In genomic region chr2:155169317-155169716, GRCh38 we compare ENCODE assay signal across 22 cellular contexts.
DNase-seq lines count a peak whose midpoint lies in the region; ATAC-seq and TF ChIP-seq lines count a peak whose summit lies in the region.
"Had no signal": no experiment of that assay in that cellular context is flagged by ENCODE, and none has a peak within 500 bp of the region (broad histone marks: within the 10 kb centered on the region; RNA-seq: fewer than 3 reads in every experiment).

No MANE protein-coding gene starts in this region.

- no peak for DNase-seq in SK-N-SH
- DNase-seq in SK-MEL-5 (ENCODE audit: low read depth, low spot score) = peak; percentile 52
- peak; percentile 13 for DNase-seq in iPS-NIHi7 (ENCODE audit: extremely low spot score)
- no peak for DNase-seq in smooth muscle cell (lab: John Stamatoyannopoulos, UW; ENCODE audit: unreplicated experiment)
- DNase-seq in HCEC 1CT = no peak
- DNase-seq: Calu3; GDM1; KBM-7; MV-4-11; NCI-H1105; NCI-H1436 treated with DMSO at 0.1 percent for 48 hours; NCI-H187 treated with DMSO at 0.1 percent for 48 hours; NCI-H524; NCI-H748 treated with DMSO at 0.1 percent for 48 hours; NK-92 treated with Interleukin-12 subunit alpha and Interleukin-12 subunit beta, amount 100 ng/mL, for 24 hours; PC-3; T-helper 1 cell had no signal

- H3K9me3 ChIP-seq in SK-N-SH (no peaks in the 10 kb centered on the region), smooth muscle cell (replicated peaks; ENCODE audit: low read depth) (no peaks in the 10 kb centered on the region)
- H3K9me3 ChIP-seq: A549 had no signal

- no peaks in the 10 kb centered on the region for H3K9me2 ChIP-seq in SK-N-SH

- H3K36me3 ChIP-seq in SK-N-SH (replicated peaks in 1 of 2; ENCODE audit: control insufficient read depth in 1 of 2, insufficient read depth in 2 of 2, low read length in 1 of 2) = no peaks in the 10 kb centered on the region
- no peaks in the 10 kb centered on the region for H3K36me3 ChIP-seq in smooth muscle cell (ENCODE audit: low read depth)

- TF ChIP-seq CTCF in SK-N-SH (IDR thresholded peaks at IDR 0.05) (no peak), smooth muscle cell (IDR thresholded peaks at IDR 0.05; ENCODE audit: borderline replicate concordance, insufficient read depth, poor library complexity, severe bottlenecking) (no peak)

- H3K4me2 ChIP-seq in SK-N-SH = no peak overlapping the region
- H3K4me2 ChIP-seq in smooth muscle cell = peak overlapping the region; percentile 48
- H3K4me2 ChIP-seq: A549 had no signal

- H3K4me1 ChIP-seq in SK-N-SH (ENCODE audit: control insufficient read depth in 1 of 2, insufficient read depth in 2 of 2, low read depth in 1 of 2, low read length in 1 of 2) = no peaks in the 10 kb centered on the region
- H3K4me1 ChIP-seq in smooth muscle cell (ENCODE audit: low read depth) = no peaks in the 10 kb centered on the region
- H3K4me1 ChIP-seq: A549 had no signal

- H3K27ac ChIP-seq in SK-N-SH (ENCODE audit: low read depth in 2 of 2, low read length in 1 of 2) (no peak overlapping the region), smooth muscle cell (ENCODE audit: low read depth) (peak overlapping the region; percentile 50)
- H3K27ac ChIP-seq: A549 had no signal

- H2AFZ ChIP-seq in SK-N-SH (ENCODE audit: low read depth) (no peak overlapping the region), smooth muscle cell (ENCODE audit: low read depth) (no peak overlapping the region)

- H3K27me3 ChIP-seq in SK-N-SH (ENCODE audit: insufficient read depth) (no peaks in the 10 kb centered on the region), smooth muscle cell (ENCODE audit: low read depth) (no peaks in the 10 kb centered on the region)

- TF ChIP-seq EP300 in SK-N-SH (IDR thresholded peaks at IDR 0.05; ENCODE audit: borderline replicate concordance in 1 of 2, low read depth in 1 of 2, low read length in 1 of 2) = no peak

- POLR2A ChIA-PET in SK-N-SH (lab: Yijun Ruan, JAX) = no interaction called here

- H3K4me3 ChIP-seq in SK-N-SH (ENCODE audit: low read depth in 2 of 2, low read length in 1 of 2) (no peak overlapping the region), smooth muscle cell (no peak overlapping the region)
- H3K4me3 ChIP-seq: A549, GM12878 had no signal

- H3K9ac ChIP-seq in SK-N-SH = no peak overlapping the region
- H3K9ac ChIP-seq in smooth muscle cell (ENCODE audit: low read depth) = no peak overlapping the region

- TF ChIP-seq RAD21 in SK-N-SH (IDR thresholded peaks at IDR 0.05; ENCODE audit: low read length) = no peak

- 26% methylated on average over 5 of the region's 5 CpGs for WGBS in SK-N-SH (ENCODE audit: low lambda C conversion rate)
- 45% methylated on average over 5 of the region's 5 CpGs for WGBS in smooth muscle cell (ENCODE audit: low lambda C conversion rate)

- CTCF ChIA-PET in SK-N-SH (lab: Yijun Ruan, JAX) = no interaction called here

- no peaks in the 10 kb centered on the region for H3F3A ChIP-seq in SK-N-SH (replicated peaks; ENCODE audit: insufficient read depth)
- H3F3A ChIP-seq in smooth muscle cell (ENCODE audit: low read depth) = no peaks in the 10 kb centered on the region

- in situ Hi-C loops in SK-MEL-5 (cut with HindIII; ENCODE audit: low pct_unique_long_range_greater_than_20kb, low sequenced_read_pairs) = no loop called here

- H4K20me1 ChIP-seq in SK-N-SH (ENCODE audit: insufficient read depth) (no peaks in the 10 kb centered on the region), smooth muscle cell (ENCODE audit: low read depth) (no peaks in the 10 kb centered on the region)

- no peak for ATAC-seq in SK-N-SH treated with all-trans-retinoic acid at 6 μM for 48 hours
- ATAC-seq in HG02870 (IDR thresholded peaks at IDR 0.05; ENCODE audit: unreplicated experiment) = no peak
- ATAC-seq in GM21367 (IDR thresholded peaks at IDR 0.05; ENCODE audit: unreplicated experiment) = no peak
- ATAC-seq: A549, GM12878, PC-3 had no signal

- H3K79me2 ChIP-seq in SK-N-SH (ENCODE audit: insufficient read depth) = no peaks in the 10 kb centered on the region
- no peaks in the 10 kb centered on the region for H3K79me2 ChIP-seq in smooth muscle cell (ENCODE audit: low read depth)

TF ChIP-seq in SK-N-SH, 30 proteins besides CTCF, POLR2A, EP300 and RAD21:
- TF ChIP-seq RFX5 (IDR thresholded peaks at IDR 0.05; ENCODE audit: low read length) = peak; percentile 88
- TF ChIP-seq ELF1 (IDR thresholded peaks at IDR 0.05) = no peak

TF ChIP-seq in SK-N-SH treated with all-trans-retinoic acid at 6 μM for 48 hours, 23 proteins besides CTCF, POLR2A, EP300 and RAD21:
- no peak for TF ChIP-seq ZNF70 (CRISPR knock-in tag; IDR thresholded peaks at IDR 0.05)
- TF ChIP-seq TCF4 (CRISPR knock-in tag; IDR thresholded peaks at IDR 0.05; ENCODE audit: borderline replicate concordance) = no peak
- TF ChIP-seq ESRRG (CRISPR knock-in tag; IDR thresholded peaks at IDR 0.05) = no peak
- no peak for TF ChIP-seq RARB (CRISPR knock-in tag; IDR thresholded peaks at IDR 0.05)
- TF ChIP-seq SNAI2 (CRISPR knock-in tag; IDR thresholded peaks at IDR 0.05) = no peak
- no peak for TF ChIP-seq PPARA (CRISPR knock-in tag; IDR thresholded peaks at IDR 0.05; ENCODE audit: borderline replicate concordance)
- TF ChIP-seq CSDC2 (CRISPR knock-in tag; IDR thresholded peaks at IDR 0.05) = no peak
- TF ChIP-seq PATZ1 (CRISPR knock-in tag; IDR thresholded peaks at IDR 0.05; ENCODE audit: borderline replicate concordance) = no peak
- TF ChIP-seq ARNTL (CRISPR knock-in tag; IDR thresholded peaks at IDR 0.05; ENCODE audit: borderline replicate concordance, low read depth) = no peak
- TF ChIP-seq GLIS3 (CRISPR knock-in tag; IDR thresholded peaks at IDR 0.05) = no peak
- TF ChIP-seq POU6F1 (CRISPR knock-in tag; IDR thresholded peaks at IDR 0.05; ENCODE audit: borderline replicate concordance, low read depth) = no peak
- TF ChIP-seq ZNF8 (CRISPR knock-in tag; IDR thresholded peaks at IDR 0.05) = no peak
- no peak for TF ChIP-seq ZFP3 (CRISPR knock-in tag; IDR thresholded peaks at IDR 0.05)
- TF ChIP-seq ZNF565 (CRISPR knock-in tag; conservative IDR thresholded peaks at IDR 0.05; ENCODE audit: low read depth) = no peak
- no peak for TF ChIP-seq BACH2 (CRISPR knock-in tag; IDR thresholded peaks at IDR 0.05; ENCODE audit: borderline replicate concordance)
- no peak for TF ChIP-seq ISL1 (CRISPR knock-in tag; IDR thresholded peaks at IDR 0.05)
- no peak for TF ChIP-seq ZFP30 (CRISPR knock-in tag; IDR thresholded peaks at IDR 0.05)
- TF ChIP-seq ZC3H10 (CRISPR knock-in tag; IDR thresholded peaks at IDR 0.05) = no peak
- no peak for TF ChIP-seq TSHZ2 (CRISPR knock-in tag; IDR thresholded peaks at IDR 0.05)
- TF ChIP-seq OSR1 (CRISPR knock-in tag; IDR thresholded peaks at IDR 0.05) = no peak

Comparison
In these comparisons a context has a peak if more than half of its experiments do, and no peak if none do; other contexts are left out.
1. DNase-seq: peak in SK-MEL-5 (single experiment) and iPS-NIHi7 (single experiment); none in SK-N-SH (single experiment), smooth muscle cell (single experiment) and HCEC 1CT (single experiment).